ENCODE assay signal across 15 cellular contexts in the genomic region with DNA sequence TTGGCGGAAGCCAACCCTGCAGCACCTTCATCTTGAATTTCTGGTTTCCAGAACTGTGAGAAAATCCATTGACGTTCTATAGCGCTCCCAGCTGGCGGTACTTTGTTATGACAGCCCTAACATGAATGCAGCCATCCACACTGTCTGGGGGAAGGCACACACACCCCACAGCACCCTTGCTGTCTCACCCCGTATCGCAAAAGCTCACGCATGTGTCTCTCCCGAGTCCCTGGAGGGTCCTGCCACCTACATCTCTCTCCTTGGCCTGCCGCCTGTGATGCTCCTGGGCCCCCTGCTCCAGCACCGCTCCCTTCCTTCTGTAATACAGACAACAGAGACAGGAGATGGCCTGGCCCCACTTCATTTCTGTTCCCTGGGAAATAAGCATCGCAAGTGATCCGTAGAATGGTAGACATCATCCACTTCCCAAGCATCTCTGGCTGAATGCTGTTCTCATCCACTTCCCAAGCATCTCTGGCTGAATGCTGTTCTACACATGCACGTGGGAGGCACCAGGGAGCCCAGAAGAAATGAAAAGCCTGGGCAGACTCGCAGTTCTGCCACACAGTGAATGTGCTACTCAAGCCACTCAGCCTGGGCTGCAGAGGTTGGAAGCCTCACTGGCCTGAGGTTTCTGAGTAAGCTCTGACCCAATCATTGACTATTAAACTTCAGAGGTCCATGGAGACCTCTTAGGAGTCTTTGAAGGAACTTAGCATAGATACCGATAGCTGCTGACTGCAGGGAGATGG. TPM values are rescaled to one million over a fixed set of nuclear protein-coding genes. Genes with fewer than 3 reads are reported as not detected.
A peak's percentile ranks its signal among the peaks of the same experiment; 100 is the strongest.
DNase-seq lines count a peak whose midpoint lies in the region; ATAC-seq, FAIRE-seq and TF ChIP-seq lines count a peak whose summit lies in the region.
"Had no signal": no experiment of that assay in that cellular context is flagged by ENCODE, and none has a peak within 500 bp of the region (broad histone marks: within the 10 kb centered on the region; RNA-seq: fewer than 3 reads in every experiment).

No MANE protein-coding gene starts in this region.

- H3K36me3 ChIP-seq in Caco-2 (ENCODE audit: control insufficient read depth, insufficient read depth, low read length) (peaks cover 9% of the 10 kb centered on the region), HepG2 (replicated peaks in 1 of 2; ENCODE audit: control insufficient read depth in 1 of 2, insufficient read depth in 2 of 2, low read length in 2 of 2) (peaks cover 0 to 15% of the 10 kb centered on the region in 2 experiments; a peak in 2 of 5 replicates), small intestine (ENCODE audit: control insufficient read depth in 2 of 2, insufficient read depth in 2 of 2, low read length in 2 of 2) (peaks cover 0 to 4% of the 10 kb centered on the region in 2 donors), neural progenitor cell (no peaks in the 10 kb centered on the region)

- intact Hi-C loops in Caco-2 (cut with micrococcal nuclease; ENCODE audit: unreplicated experiment), result loop anchor here (10.0 kb wide), 1 partner anchor 100 kb away; no protein-coding TSS in a partner anchor
- intact Hi-C loops in HepG2 (cut with micrococcal nuclease; ENCODE audit: unreplicated experiment), result no loop called here

- H3K27ac ChIP-seq in HepG2 (ENCODE audit: extremely low read length, insufficient read depth, low read length), result no peak overlapping the region
- H3K27ac ChIP-seq in small intestine (ENCODE audit: low read depth in 1 of 2, low read length in 1 of 2), result no peak overlapping the region
- no peak overlapping the region for H3K27ac ChIP-seq in neural progenitor cell
- H3K27ac ChIP-seq: BLaER1 treated with 17β-estradiol and CSF1 and Interleukin-3, amounts not matched to agents 10 nM and 100 nM; SK-N-MC had no signal

- H3K4me2 ChIP-seq in HepG2 (ENCODE audit: low read depth, low read length) (no peak overlapping the region), neural progenitor cell (no peak overlapping the region)
- H3K4me2 ChIP-seq: BLaER1 treated with 17β-estradiol and CSF1 and Interleukin-3, amounts not matched to agents 10 nM and 100 nM had no signal

- H4K20me1 ChIP-seq in HepG2 (ENCODE audit: insufficient read depth, low read length) (no peaks in the 10 kb centered on the region), neural progenitor cell (ENCODE audit: low read depth) (no peaks in the 10 kb centered on the region)

- H3K4me1 Mint-ChIP-seq in Caco-2 (ENCODE audit: low read depth, unreplicated experiment) (peaks cover 30% of the 10 kb centered on the region), neural progenitor cell (no peaks in the 10 kb centered on the region)
- peaks cover 2% of the 10 kb centered on the region for H3K4me1 Mint-ChIP-seq in activated CD8-positive, alpha-beta T cell treated with anti-CD3 and anti-CD28 coated beads, Interleukin-2, amount 10 ng/mL, durations not matched to agents 7 days and 5 days (ENCODE audit: low read depth)

- H3F3A ChIP-seq in neural progenitor cell (ENCODE audit: low read depth), result no peaks in the 10 kb centered on the region

- H3K79me2 ChIP-seq in HepG2 (ENCODE audit: insufficient read depth, low read length) (no peaks in the 10 kb centered on the region), neural progenitor cell (ENCODE audit: low read depth) (no peaks in the 10 kb centered on the region)

- H3K27ac Mint-ChIP-seq in Caco-2 (ENCODE audit: unreplicated experiment) (no peak overlapping the region), neural progenitor cell (no peak overlapping the region)
- H3K27ac Mint-ChIP-seq in activated CD8-positive, alpha-beta T cell treated with anti-CD3 and anti-CD28 coated beads, Interleukin-2, amount 10 ng/mL, durations not matched to agents 7 days and 5 days, result peak overlapping the region; percentile 10

- H3K27me3 ChIP-seq in Caco-2 (replicated peaks; ENCODE audit: control insufficient read depth, insufficient read depth, low read length) (no peaks in the 10 kb centered on the region), HepG2 (ENCODE audit: control insufficient read depth in 1 of 2, insufficient read depth in 2 of 2, low read length in 2 of 2) (no peaks in the 10 kb centered on the region), small intestine (ENCODE audit: control insufficient read depth in 2 of 2, insufficient read depth in 2 of 2, low read length in 2 of 2) (no peaks in the 10 kb centered on the region), neural progenitor cell (no peaks in the 10 kb centered on the region)
- H3K27me3 ChIP-seq: BLaER1 treated with 17β-estradiol and CSF1 and Interleukin-3, amounts not matched to agents 10 nM and 100 nM had no signal

- H3K9me3 ChIP-seq in Caco-2 (no peaks in the 10 kb centered on the region), HepG2 (ENCODE audit: low read length) (no peaks in the 10 kb centered on the region), small intestine (ENCODE audit: control insufficient read depth, low read depth) (no peaks in the 10 kb centered on the region), neural progenitor cell (ENCODE audit: low read depth) (peaks cover 5% of the 10 kb centered on the region)
- H3K9me3 ChIP-seq: BLaER1 treated with 17β-estradiol and CSF1 and Interleukin-3, amounts not matched to agents 10 nM and 100 nM had no signal

- H3K4me3 Mint-ChIP-seq in Caco-2 (ENCODE audit: unreplicated experiment) (peak overlapping the region; percentile 30), neural progenitor cell (no peak overlapping the region)
- no peak overlapping the region for H3K4me3 Mint-ChIP-seq in activated CD8-positive, alpha-beta T cell treated with anti-CD3 and anti-CD28 coated beads, Interleukin-2, amount 10 ng/mL, durations not matched to agents 7 days and 5 days

- ATAC-seq in activated CD8-positive, alpha-beta T cell treated with anti-CD3 and anti-CD28 coated beads, Interleukin-2, amount 10 ng/mL, durations not matched to agents 7 days and 5 days, result no peak
- peak; percentile 54 for ATAC-seq in HepG2

- whole genome bisulfite sequencing in HepG2 (ENCODE audit: low lambda C conversion rate), result 100% methylated on average over 15 of the region's 15 CpGs
- WGBS in small intestine, 3 donors, result 88 to 91% (median 89%) methylated on average over 15 of the region's 15 CpGs

- H3K9ac ChIP-seq in HepG2 (ENCODE audit: insufficient read depth, low read depth, low read length) (no peak overlapping the region), neural progenitor cell (no peak overlapping the region)
- H3K9ac ChIP-seq: BLaER1 treated with 17β-estradiol and CSF1 and Interleukin-3, amounts not matched to agents 10 nM and 100 nM had no signal

- in situ Hi-C loops in HepG2 (cut with HindIII; ENCODE audit: extremely low pct_ligation_motif_present, low pct_unique_long_range_greater_than_20kb), result no loop called here

- POLR2A ChIA-PET in Caco-2 (lab: Charles Lee), result no interaction called here
- POLR2A ChIA-PET in activated CD8-positive, alpha-beta T cell treated with anti-CD3 and anti-CD28 coated beads, Interleukin-2, amount 10 ng/mL, durations not matched to agents 7 days and 5 days (lab: Charles Lee), result interaction anchor here (0.7 kb wide), 1 partner anchor 212 kb away, joined by 3 read pairs; no protein-coding TSS in a partner anchor
- POLR2A ChIA-PET in HepG2 (lab: Yijun Ruan, JAX), result no interaction called here

- no peak for FAIRE-seq in HepG2 (lab: Jason Lieb, UNC)
- no peak for FAIRE-seq in small intestine (lab: Jason Lieb, UNC)
- FAIRE-seq: HTR-8/SVneo had no signal

- H3K9me3 Mint-ChIP-seq in Caco-2 (ENCODE audit: unreplicated experiment) (no peaks in the 10 kb centered on the region), neural progenitor cell (peaks cover 8% of the 10 kb centered on the region)
- H3K9me3 Mint-ChIP-seq in activated CD8-positive, alpha-beta T cell treated with anti-CD3 and anti-CD28 coated beads, Interleukin-2, amount 10 ng/mL, durations not matched to agents 7 days and 5 days (ENCODE audit: insufficient read depth), result no peaks in the 10 kb centered on the region

- BruUV-seq in Caco-2 (replicated peaks; lab: Mats Ljungman, UMichigan), result no TSS peak
- BruUV-seq in HepG2 (replicated peaks; lab: Mats Ljungman, UMichigan), result no TSS peak

- TF ChIP-seq CTCF in Caco-2 (IDR thresholded peaks at IDR 0.05; ENCODE audit: insufficient read depth in 1 of 2, low read depth in 1 of 2, low read length in 1 of 2, severe bottlenecking in 1 of 2, unreplicated experiment in 1 of 2), result no peak
- peak; percentile 31; the same call in 1 of the 2 replicates for TF ChIP-seq CTCF in GM12875 (IDR thresholded peaks at IDR 0.05; ENCODE audit: borderline replicate concordance, insufficient read depth, low read depth, low read length)
- peak; percentile 29 for TF ChIP-seq CTCF in HepG2 (CRISPR knock-in tag; IDR thresholded peaks at IDR 0.05)
- TF ChIP-seq CTCF in neural progenitor cell (IDR thresholded peaks at IDR 0.05), result no peak

- peaks cover 27% of the 10 kb centered on the region for H3K4me1 ChIP-seq in Caco-2
- H3K4me1 ChIP-seq in HepG2 (ENCODE audit: insufficient read depth, low read length), result no peaks in the 10 kb centered on the region
- no peaks in the 10 kb centered on the region for H3K4me1 ChIP-seq in small intestine (ENCODE audit: control insufficient read depth in 2 of 2, insufficient read depth in 1 of 2, low read depth in 1 of 2, low read length in 1 of 2)
- H3K4me1 ChIP-seq in neural progenitor cell, result no peaks in the 10 kb centered on the region

- DNase-seq in Caco-2 (no peak), HepG2 (ENCODE audit: low spot score) (no peak), small intestine (no peak), NCI-H446 treated with DMSO at 0.1 percent for 48 hours (lab: John Stamatoyannopoulos, UW) (no peak), neural progenitor cell (ENCODE audit: low spot score) (no peak)
- no peak for DNase-seq in activated CD8-positive, alpha-beta T cell treated with anti-CD3 and anti-CD28 coated beads, Interleukin-2, amount 10 ng/mL, durations not matched to agents 7 days and 5 days
- DNase-seq: central memory CD4-positive, alpha-beta T cell; DMS79 treated with DMSO at 0.1 percent for 48 hours; NCI-H1048; NCI-H226; stimulated activated CD4-positive, alpha-beta T cell treated with anti-CD3 and anti-CD28 coated beads, Interleukin-15, amount 100 ng/mL, for 24 hours had no signal

- H3K36me3 Mint-ChIP-seq in Caco-2 (ENCODE audit: insufficient read depth, unreplicated experiment) (peaks cover 66% of the 10 kb centered on the region), neural progenitor cell (peaks cover 22% of the 10 kb centered on the region)
- H3K36me3 Mint-ChIP-seq in activated CD8-positive, alpha-beta T cell treated with anti-CD3 and anti-CD28 coated beads, Interleukin-2, amount 10 ng/mL, durations not matched to agents 7 days and 5 days (ENCODE audit: low read depth), result peaks cover 20% of the 10 kb centered on the region

- no peak overlapping the region for H3K4me3 ChIP-seq in Caco-2 (ENCODE audit: low read depth, low read length)
- no peak overlapping the region for H3K4me3 ChIP-seq in GM12875 (ENCODE audit: low read depth, low read length)
- no peak overlapping the region for H3K4me3 ChIP-seq in HepG2 (replicated peaks in 1 of 3; ENCODE audit: insufficient read depth in 1 of 3, low read depth in 2 of 3, low read length in 3 of 3)
- no peak overlapping the region for H3K4me3 ChIP-seq in small intestine (ENCODE audit: low read depth in 1 of 2, low read length in 2 of 2)
- H3K4me3 ChIP-seq in neural progenitor cell, result no peak overlapping the region
- H3K4me3 ChIP-seq: BLaER1 treated with 17β-estradiol and CSF1 and Interleukin-3, amounts not matched to agents 10 nM and 100 nM; SK-N-MC had no signal

- TF ChIP-seq EP300 in HepG2 (IDR thresholded peaks at IDR 0.05; ENCODE audit: low read depth in 2 of 2, low read length in 2 of 2) (no peak), HepG2 (CRISPR knock-in tag; IDR thresholded peaks at IDR 0.05; ENCODE audit: borderline replicate concordance) (no peak)

- TF ChIP-seq POLR2A in HepG2 (IDR thresholded peaks at IDR 0.05; ENCODE audit: insufficient read depth in 1 of 2, low read depth in 2 of 2, low read length in 2 of 2), result no peak

- H3K27me3 Mint-ChIP-seq in Caco-2 (ENCODE audit: insufficient read depth, unreplicated experiment) (peaks cover 3% of the 10 kb centered on the region), neural progenitor cell (ENCODE audit: insufficient read depth, low read depth) (peaks cover 7% of the 10 kb centered on the region)
- H3K27me3 Mint-ChIP-seq in activated CD8-positive, alpha-beta T cell treated with anti-CD3 and anti-CD28 coated beads, Interleukin-2, amount 10 ng/mL, durations not matched to agents 7 days and 5 days (ENCODE audit: low read depth), result peaks cover 3% of the 10 kb centered on the region

- CTCF ChIA-PET in Caco-2 (lab: Charles Lee), result no interaction called here
- CTCF ChIA-PET in activated CD8-positive, alpha-beta T cell treated with anti-CD3 and anti-CD28 coated beads, Interleukin-2, amount 10 ng/mL, durations not matched to agents 7 days and 5 days (lab: Charles Lee), result no interaction called here
- CTCF ChIA-PET in HepG2 (lab: Yijun Ruan, JAX; ENCODE audit: low intra/inter-chr PET ratio, low total read pairs), result no interaction called here

- no peak for TF ChIP-seq RAD21 in HepG2 (CRISPR knock-in tag; IDR thresholded peaks at IDR 0.05)

- H2AFZ ChIP-seq in HepG2 (ENCODE audit: low read length) (no peak overlapping the region), neural progenitor cell (replicated peaks) (no peak overlapping the region)

RNA-seq across cellular contexts. Expression of gene EPN1, which starts 29.6 kb away (rescaled TPM):
- 197 and 201 TPM in 2 replicates for total RNA-seq in Caco-2 (2022)
- total RNA-seq in activated CD8-positive, alpha-beta T cell treated with anti-CD3 and anti-CD28 coated beads, Interleukin-2, amount 10 ng/mL, durations not matched to agents 7 days and 5 days, result 10 to 100 TPM; 63.6 to 67.0 TPM
- total RNA-seq in HepG2 (2016; rRNA removed; fragmentation: Illumina TruSeq; extraction: Trizol), result 28.9 and 32.6 TPM in 2 replicates
- 52.8 and 53.7 TPM in 2 replicates for total RNA-seq in HepG2 (2016; cell fraction: cytosol; rRNA removed; fragmentation: Illumina TruSeq; extraction: Trizol; ENCODE audit: low read depth)
- 25.9 and 29.9 TPM in 2 replicates for total RNA-seq in HepG2 (2016; cell fraction: insoluble cytoplasmic fraction; rRNA removed; fragmentation: Illumina TruSeq; extraction: Trizol)
- 128 and 129 TPM in 2 replicates for total RNA-seq in HepG2 (2016; cell fraction: membrane; rRNA removed; fragmentation: Illumina TruSeq; extraction: Trizol)
- 16.4 and 20.8 TPM in 2 replicates for total RNA-seq in HepG2 (2016; cell fraction: nucleus; rRNA removed; fragmentation: Illumina TruSeq; extraction: Trizol)
- 31.7 and 43.7 TPM in 2 replicates for polyA plus RNA-seq in HepG2 (2011; rRNA removed)
- polyA plus RNA-seq in HepG2 (2011; cell fraction: cytosol; rRNA removed), result 46.0 and 71.9 TPM in 2 replicates
- polyA plus RNA-seq in HepG2 (2011; cell fraction: nucleus; rRNA removed), result 59.6 and 61.3 TPM in 2 replicates
- polyA plus RNA-seq in HepG2 (2012), result 69.9 and 79.8 TPM in 2 replicates
- polyA plus RNA-seq in HepG2 (2016; cell fraction: cytosol; fragmentation: Illumina TruSeq; extraction: Trizol; ENCODE audit: low read depth), result 193 and 205 TPM in 2 replicates
- polyA plus RNA-seq in HepG2 (2016; cell fraction: insoluble cytoplasmic fraction; fragmentation: Illumina TruSeq; extraction: Trizol; ENCODE audit: low read depth), result 64.3 and 84.2 TPM in 2 replicates
- 245 and 288 TPM in 2 replicates for polyA plus RNA-seq in HepG2 (2016; cell fraction: membrane; fragmentation: Illumina TruSeq; extraction: Trizol; ENCODE audit: low read depth)
- 57.0 and 57.7 TPM in 2 replicates for polyA plus RNA-seq in HepG2 (2016; cell fraction: nucleus; fragmentation: Illumina TruSeq; extraction: Trizol; ENCODE audit: insufficient read depth, low read depth)
- polyA minus RNA-seq in HepG2 (2011; rRNA and poly(A)+ RNA removed; ENCODE audit: low replicate concordance), result 37.6 and 70.9 TPM in 2 replicates
- 66.7 and 69.6 TPM in 2 replicates for polyA minus RNA-seq in HepG2 (2011; cell fraction: cytosol; rRNA and poly(A)+ RNA removed)
- polyA minus RNA-seq in HepG2 (2011; cell fraction: nucleus; rRNA and poly(A)+ RNA removed), result 14.3 and 14.4 TPM in 2 replicates
- polyA plus RNA-seq in small intestine, result 100 to 1,000 TPM; 161 to 193 (median 175) TPM
- total RNA-seq in neural progenitor cell (ENCODE audit: low replicate concordance), result 16.1 and 75.0 TPM in 2 replicates

RNA-seq across cellular contexts. Expression of gene NLRP9, which starts 33.5 kb away (rescaled TPM):
- not detected in 2 replicates for total RNA-seq in Caco-2 (2022)
- total RNA-seq in activated CD8-positive, alpha-beta T cell treated with anti-CD3 and anti-CD28 coated beads, Interleukin-2, amount 10 ng/mL, durations not matched to agents 7 days and 5 days, result not detected
- total RNA-seq in HepG2 (2016; rRNA removed; fragmentation: Illumina TruSeq; extraction: Trizol), result not detected in 2 replicates
- total RNA-seq in HepG2 (2016; cell fraction: cytosol; rRNA removed; fragmentation: Illumina TruSeq; extraction: Trizol; ENCODE audit: low read depth), result not detected in 2 replicates
- total RNA-seq in HepG2 (2016; cell fraction: insoluble cytoplasmic fraction; rRNA removed; fragmentation: Illumina TruSeq; extraction: Trizol), result not detected in 2 replicates
- not detected in 2 replicates for total RNA-seq in HepG2 (2016; cell fraction: membrane; rRNA removed; fragmentation: Illumina TruSeq; extraction: Trizol)
- total RNA-seq in HepG2 (2016; cell fraction: nucleus; rRNA removed; fragmentation: Illumina TruSeq; extraction: Trizol), result not detected in 2 replicates
- polyA plus RNA-seq in HepG2 (2011; rRNA removed), result not detected in 2 replicates
- polyA plus RNA-seq in HepG2 (2011; cell fraction: cytosol; rRNA removed), result not detected in 2 replicates
- not detected in 2 replicates for polyA plus RNA-seq in HepG2 (2011; cell fraction: nucleus; rRNA removed)
- not detected in 2 replicates for polyA plus RNA-seq in HepG2 (2012)
- polyA plus RNA-seq in HepG2 (2016; cell fraction: cytosol; fragmentation: Illumina TruSeq; extraction: Trizol; ENCODE audit: low read depth), result not detected in 2 replicates
- not detected in 2 replicates for polyA plus RNA-seq in HepG2 (2016; cell fraction: insoluble cytoplasmic fraction; fragmentation: Illumina TruSeq; extraction: Trizol; ENCODE audit: low read depth)
- not detected in 2 replicates for polyA plus RNA-seq in HepG2 (2016; cell fraction: membrane; fragmentation: Illumina TruSeq; extraction: Trizol; ENCODE audit: low read depth)
- polyA plus RNA-seq in HepG2 (2016; cell fraction: nucleus; fragmentation: Illumina TruSeq; extraction: Trizol; ENCODE audit: insufficient read depth, low read depth), result not detected in 2 replicates
- not detected in 2 replicates for polyA minus RNA-seq in HepG2 (2011; rRNA and poly(A)+ RNA removed; ENCODE audit: low replicate concordance)
- polyA minus RNA-seq in HepG2 (2011; cell fraction: cytosol; rRNA and poly(A)+ RNA removed), result not detected in 2 replicates
- polyA minus RNA-seq in HepG2 (2011; cell fraction: nucleus; rRNA and poly(A)+ RNA removed), result not detected in 2 replicates
- polyA plus RNA-seq in small intestine, result under 1 TPM in 1 of 3 donors, not detected in 2; 0.01 TPM
- total RNA-seq in neural progenitor cell (ENCODE audit: low replicate concordance), result not detected in 2 replicates

RNA-seq across cellular contexts. Expression of gene U2AF2, which starts 49.8 kb away (rescaled TPM):
- 289 TPM in 2 replicates for total RNA-seq in Caco-2 (2022)
- total RNA-seq in activated CD8-positive, alpha-beta T cell treated with anti-CD3 and anti-CD28 coated beads, Interleukin-2, amount 10 ng/mL, durations not matched to agents 7 days and 5 days, result 100 to 1,000 TPM; 296 to 321 TPM
- total RNA-seq in HepG2 (2016; rRNA removed; fragmentation: Illumina TruSeq; extraction: Trizol), result 124 and 127 TPM in 2 replicates
- 22.0 and 23.9 TPM in 2 replicates for total RNA-seq in HepG2 (2016; cell fraction: cytosol; rRNA removed; fragmentation: Illumina TruSeq; extraction: Trizol; ENCODE audit: low read depth)
- 117 and 129 TPM in 2 replicates for total RNA-seq in HepG2 (2016; cell fraction: insoluble cytoplasmic fraction; rRNA removed; fragmentation: Illumina TruSeq; extraction: Trizol)
- 34.1 and 39.9 TPM in 2 replicates for total RNA-seq in HepG2 (2016; cell fraction: membrane; rRNA removed; fragmentation: Illumina TruSeq; extraction: Trizol)
- total RNA-seq in HepG2 (2016; cell fraction: nucleus; rRNA removed; fragmentation: Illumina TruSeq; extraction: Trizol), result 67.4 and 78.0 TPM in 2 replicates
- 84.3 and 116 TPM in 2 replicates for polyA plus RNA-seq in HepG2 (2011; rRNA removed)
- polyA plus RNA-seq in HepG2 (2011; cell fraction: cytosol; rRNA removed), result 64.9 and 87.3 TPM in 2 replicates
- polyA plus RNA-seq in HepG2 (2011; cell fraction: nucleus; rRNA removed), result 388 and 484 TPM in 2 replicates
- 86.8 and 111 TPM in 2 replicates for polyA plus RNA-seq in HepG2 (2012)
- 10.3 TPM in 2 replicates for polyA plus RNA-seq in HepG2 (2016; cell fraction: cytosol; fragmentation: Illumina TruSeq; extraction: Trizol; ENCODE audit: low read depth)
- 146 and 162 TPM in 2 replicates for polyA plus RNA-seq in HepG2 (2016; cell fraction: insoluble cytoplasmic fraction; fragmentation: Illumina TruSeq; extraction: Trizol; ENCODE audit: low read depth)
- 21.2 and 21.5 TPM in 2 replicates for polyA plus RNA-seq in HepG2 (2016; cell fraction: membrane; fragmentation: Illumina TruSeq; extraction: Trizol; ENCODE audit: low read depth)
- 178 and 182 TPM in 2 replicates for polyA plus RNA-seq in HepG2 (2016; cell fraction: nucleus; fragmentation: Illumina TruSeq; extraction: Trizol; ENCODE audit: insufficient read depth, low read depth)
- 124 and 144 TPM in 2 replicates for polyA minus RNA-seq in HepG2 (2011; rRNA and poly(A)+ RNA removed; ENCODE audit: low replicate concordance)
- polyA minus RNA-seq in HepG2 (2011; cell fraction: cytosol; rRNA and poly(A)+ RNA removed), result 41.7 and 55.9 TPM in 2 replicates
- 60.4 and 76.0 TPM in 2 replicates for polyA minus RNA-seq in HepG2 (2011; cell fraction: nucleus; rRNA and poly(A)+ RNA removed)
- 100 to 1,000 TPM in 1 of 3 donors, 10 to 100 TPM in 2; 74.0 to 142 (median 89.2) TPM for polyA plus RNA-seq in small intestine
- 124 and 238 TPM in 2 replicates for total RNA-seq in neural progenitor cell (ENCODE audit: low replicate concordance)

RNA-seq across cellular contexts. Expression of gene RFPL4A, which starts 54.2 kb away (rescaled TPM):
- not detected in 2 replicates for total RNA-seq in Caco-2 (2022)
- not detected for total RNA-seq in activated CD8-positive, alpha-beta T cell treated with anti-CD3 and anti-CD28 coated beads, Interleukin-2, amount 10 ng/mL, durations not matched to agents 7 days and 5 days
- total RNA-seq in HepG2 (2016; rRNA removed; fragmentation: Illumina TruSeq; extraction: Trizol), result not detected in 2 replicates
- total RNA-seq in HepG2 (2016; cell fraction: cytosol; rRNA removed; fragmentation: Illumina TruSeq; extraction: Trizol; ENCODE audit: low read depth), result not detected in 2 replicates
- total RNA-seq in HepG2 (2016; cell fraction: insoluble cytoplasmic fraction; rRNA removed; fragmentation: Illumina TruSeq; extraction: Trizol), result not detected in 2 replicates
- total RNA-seq in HepG2 (2016; cell fraction: membrane; rRNA removed; fragmentation: Illumina TruSeq; extraction: Trizol), result not detected in 2 replicates
- total RNA-seq in HepG2 (2016; cell fraction: nucleus; rRNA removed; fragmentation: Illumina TruSeq; extraction: Trizol), result not detected in 2 replicates
- 0.13 TPM in 1 of 2 replicates, not detected in the other for polyA plus RNA-seq in HepG2 (2011; rRNA removed)
- polyA plus RNA-seq in HepG2 (2011; cell fraction: cytosol; rRNA removed), result 0.13 and 0.33 TPM in 2 replicates
- polyA plus RNA-seq in HepG2 (2011; cell fraction: nucleus; rRNA removed), result 0.23 TPM in 1 of 2 replicates, not detected in the other
- polyA plus RNA-seq in HepG2 (2012), result not detected in 2 replicates
- not detected in 2 replicates for polyA plus RNA-seq in HepG2 (2016; cell fraction: cytosol; fragmentation: Illumina TruSeq; extraction: Trizol; ENCODE audit: low read depth)
- not detected in 2 replicates for polyA plus RNA-seq in HepG2 (2016; cell fraction: insoluble cytoplasmic fraction; fragmentation: Illumina TruSeq; extraction: Trizol; ENCODE audit: low read depth)
- polyA plus RNA-seq in HepG2 (2016; cell fraction: membrane; fragmentation: Illumina TruSeq; extraction: Trizol; ENCODE audit: low read depth), result not detected in 2 replicates
- polyA plus RNA-seq in HepG2 (2016; cell fraction: nucleus; fragmentation: Illumina TruSeq; extraction: Trizol; ENCODE audit: insufficient read depth, low read depth), result not detected in 2 replicates
- polyA minus RNA-seq in HepG2 (2011; rRNA and poly(A)+ RNA removed; ENCODE audit: low replicate concordance), result not detected in 2 replicates
- polyA minus RNA-seq in HepG2 (2011; cell fraction: cytosol; rRNA and poly(A)+ RNA removed), result not detected in 2 replicates
- polyA minus RNA-seq in HepG2 (2011; cell fraction: nucleus; rRNA and poly(A)+ RNA removed), result not detected in 2 replicates
- polyA plus RNA-seq in small intestine, result under 1 TPM in 1 of 3 donors, not detected in 2; 0.04 TPM
- not detected in 2 replicates for total RNA-seq in neural progenitor cell (ENCODE audit: low replicate concordance)

RNA-seq across cellular contexts. Expression of gene CCDC106, which starts 56.7 kb away (rescaled TPM):
- total RNA-seq in Caco-2 (2022), result 17.4 and 17.6 TPM in 2 replicates
- 1 to 10 TPM; 8.7 to 9.4 TPM for total RNA-seq in activated CD8-positive, alpha-beta T cell treated with anti-CD3 and anti-CD28 coated beads, Interleukin-2, amount 10 ng/mL, durations not matched to agents 7 days and 5 days
- total RNA-seq in HepG2 (2016; rRNA removed; fragmentation: Illumina TruSeq; extraction: Trizol), result 7.0 and 8.8 TPM in 2 replicates
- total RNA-seq in HepG2 (2016; cell fraction: cytosol; rRNA removed; fragmentation: Illumina TruSeq; extraction: Trizol; ENCODE audit: low read depth), result 10.8 and 12.3 TPM in 2 replicates
- total RNA-seq in HepG2 (2016; cell fraction: insoluble cytoplasmic fraction; rRNA removed; fragmentation: Illumina TruSeq; extraction: Trizol), result 4.5 and 9.6 TPM in 2 replicates
- 15.2 and 19.5 TPM in 2 replicates for total RNA-seq in HepG2 (2016; cell fraction: membrane; rRNA removed; fragmentation: Illumina TruSeq; extraction: Trizol)
- total RNA-seq in HepG2 (2016; cell fraction: nucleus; rRNA removed; fragmentation: Illumina TruSeq; extraction: Trizol), result 4.3 and 4.4 TPM in 2 replicates
- 4.7 and 6.2 TPM in 2 replicates for polyA plus RNA-seq in HepG2 (2011; rRNA removed)
- polyA plus RNA-seq in HepG2 (2011; cell fraction: cytosol; rRNA removed), result 3.2 and 6.1 TPM in 2 replicates
- polyA plus RNA-seq in HepG2 (2011; cell fraction: nucleus; rRNA removed), result 12.9 and 13.3 TPM in 2 replicates
- 4.6 and 4.9 TPM in 2 replicates for polyA plus RNA-seq in HepG2 (2012)
- 17.8 and 22.3 TPM in 2 replicates for polyA plus RNA-seq in HepG2 (2016; cell fraction: cytosol; fragmentation: Illumina TruSeq; extraction: Trizol; ENCODE audit: low read depth)
- polyA plus RNA-seq in HepG2 (2016; cell fraction: insoluble cytoplasmic fraction; fragmentation: Illumina TruSeq; extraction: Trizol; ENCODE audit: low read depth), result 10.6 and 16.4 TPM in 2 replicates
- 23.8 and 25.2 TPM in 2 replicates for polyA plus RNA-seq in HepG2 (2016; cell fraction: membrane; fragmentation: Illumina TruSeq; extraction: Trizol; ENCODE audit: low read depth)
- 20.2 and 22.7 TPM in 2 replicates for polyA plus RNA-seq in HepG2 (2016; cell fraction: nucleus; fragmentation: Illumina TruSeq; extraction: Trizol; ENCODE audit: insufficient read depth, low read depth)
- polyA minus RNA-seq in HepG2 (2011; rRNA and poly(A)+ RNA removed; ENCODE audit: low replicate concordance), result 4.4 and 6.2 TPM in 2 replicates
- 1.8 and 3.4 TPM in 2 replicates for polyA minus RNA-seq in HepG2 (2011; cell fraction: cytosol; rRNA and poly(A)+ RNA removed)
- 2.2 and 3.9 TPM in 2 replicates for polyA minus RNA-seq in HepG2 (2011; cell fraction: nucleus; rRNA and poly(A)+ RNA removed)
- polyA plus RNA-seq in small intestine, result 1 to 10 TPM; 2.5 to 6.5 (median 4.6) TPM
- total RNA-seq in neural progenitor cell (ENCODE audit: low replicate concordance), result 7.6 and 24.9 TPM in 2 replicates

Comparison
In these comparisons a context has a peak if more than half of its experiments do, and no peak if none do; other contexts are left out.
1. CTCF ChIP-seq: peak in GM12875 (single experiment) and HepG2 (single experiment); none in Caco-2 (0 of 2) and neural progenitor cell (single experiment).